Comparison of ENCODE assay signal across 8 cellular contexts in the genomic region with DNA sequence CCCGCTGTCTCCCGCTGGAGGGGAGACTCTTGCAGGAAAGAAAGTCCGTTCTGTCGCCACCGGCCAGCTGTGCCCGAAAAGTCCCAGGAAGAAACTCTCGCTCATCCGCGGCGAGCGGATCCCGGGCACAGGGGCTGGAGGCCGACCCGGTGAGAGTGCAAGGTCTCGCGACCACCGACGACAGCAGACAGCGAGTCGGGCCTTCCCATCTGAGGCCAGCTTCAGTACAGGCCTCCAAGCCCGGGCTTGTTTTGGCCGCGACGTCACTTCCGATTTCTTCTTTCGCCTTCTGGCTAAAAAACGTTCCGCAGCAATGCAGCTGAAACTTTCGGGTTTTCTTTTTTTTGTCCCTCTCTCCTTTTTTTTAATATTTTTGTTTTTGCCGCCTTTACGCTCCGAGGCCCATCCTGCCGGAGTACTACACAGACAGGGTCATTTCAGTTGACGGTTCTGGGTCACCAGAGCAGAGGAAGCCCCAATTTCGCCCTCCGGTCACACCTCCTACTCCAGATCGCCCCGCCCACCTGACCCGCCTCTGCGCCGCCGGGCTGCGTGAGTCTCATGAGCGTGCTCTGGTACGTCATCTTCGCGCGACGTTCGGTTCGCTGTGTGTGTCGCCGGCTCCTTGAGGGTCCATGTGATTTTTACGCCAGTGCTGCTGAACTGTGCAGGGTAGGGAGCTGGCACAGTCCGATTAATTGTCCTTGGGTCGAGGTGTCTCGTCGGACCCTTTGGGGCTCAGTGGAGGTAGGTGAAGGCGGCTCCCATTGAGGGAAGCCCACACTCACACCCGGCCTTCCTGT. TPM values are rescaled to one million over a fixed set of nuclear protein-coding genes. Genes with fewer than 3 reads are reported as not detected.
A peak's percentile ranks its signal among the peaks of the same experiment; 100 is the strongest.
DNase-seq lines count a peak whose midpoint lies in the region; ATAC-seq and TF ChIP-seq lines count a peak whose summit lies in the region.

A gene with protein sequence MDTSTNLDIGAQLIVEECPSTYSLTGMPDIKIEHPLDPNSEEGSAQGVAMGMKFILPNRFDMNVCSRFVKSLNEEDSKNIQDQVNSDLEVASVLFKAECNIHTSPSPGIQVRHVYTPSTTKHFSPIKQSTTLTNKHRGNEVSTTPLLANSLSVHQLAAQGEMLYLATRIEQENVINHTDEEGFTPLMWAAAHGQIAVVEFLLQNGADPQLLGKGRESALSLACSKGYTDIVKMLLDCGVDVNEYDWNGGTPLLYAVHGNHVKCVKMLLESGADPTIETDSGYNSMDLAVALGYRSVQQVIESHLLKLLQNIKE (minus strand): TSS at position 474 of the 803 bp plus-strand sequence. CDS start 2,758 bp downstream, outside the sequence.
UTP15 (plus strand) TSS at position 578 of the 803 bp plus-strand sequence. CDS start 1,602 bp downstream, outside the sequence.

- H3K4me1 ChIP-seq in thymus (ENCODE audit: control insufficient read depth, insufficient read depth, low read length), result peaks cover 9% of the 10 kb centered on the region

- no peaks in the 10 kb centered on the region for H3K27me3 ChIP-seq in thymus (ENCODE audit: control insufficient read depth, insufficient read depth)

- H3K9me3 Mint-ChIP-seq in osteocyte (ENCODE audit: unreplicated experiment), result no peaks in the 10 kb centered on the region

- H3K4me3 ChIP-seq in GM12864 (ENCODE audit: low read depth, low read length), result peak within 1 kb of the TSS; percentile 78
- H3K4me3 ChIP-seq in thymus (ENCODE audit: low read length), result peak within 1 kb of the TSS; percentile 69

- no peaks in the 10 kb centered on the region for H3K9me3 ChIP-seq in thymus (ENCODE audit: control insufficient read depth)

- H3K27ac Mint-ChIP-seq in osteocyte (ENCODE audit: unreplicated experiment), result peak within 1 kb of the TSS; percentile 97

- H3K36me3 Mint-ChIP-seq in osteocyte (ENCODE audit: unreplicated experiment), result peaks cover 24% of the 10 kb centered on the region

- peak within 1 kb of the TSS; percentile 86 for H3K4me3 Mint-ChIP-seq in osteocyte (ENCODE audit: unreplicated experiment)

- DNase-seq in GM12864 (ENCODE audit: low read depth) (peak; percentile 93), NCI-H1417 (lab: John Stamatoyannopoulos, UW) (peak; percentile 91 to 97 (median 96)), SW 1271 (lab: John Stamatoyannopoulos, UW) (peak; percentile 97), head of caudate nucleus (peak; percentile 97 to 100 (median 98)), osteocyte (ENCODE audit: extremely low spot score, unreplicated experiment) (peak; percentile 99)
- DNase-seq in activated naive CD8-positive, alpha-beta T cell treated with anti-CD3 and anti-CD28 coated beads, Interleukin-2, amount 50 U/mL, for 16 hours (ENCODE audit: low read depth, low spot score), result peak; percentile 98

- peaks cover 7% of the 10 kb centered on the region for H3K36me3 ChIP-seq in thymus (ENCODE audit: control insufficient read depth, insufficient read depth)

- intact Hi-C loops in head of caudate nucleus (cut with DNase I), result no loop called here

- peaks cover 32% of the 10 kb centered on the region for H3K4me1 Mint-ChIP-seq in osteocyte (ENCODE audit: unreplicated experiment)

- H3K27ac ChIP-seq in thymus (ENCODE audit: low read depth), result peak within 1 kb of the TSS; percentile 93

- peak; percentile 96 for ATAC-seq in HG02759 (IDR thresholded peaks at IDR 0.05; ENCODE audit: unreplicated experiment)

- no peaks in the 10 kb centered on the region for H3K27me3 Mint-ChIP-seq in osteocyte (ENCODE audit: unreplicated experiment)

- TF ChIP-seq CTCF in GM12864 (IDR thresholded peaks at IDR 0.05; ENCODE audit: low read depth, low read length, missing control alignments), result no peak
- no peak for TF ChIP-seq CTCF in osteocyte (IDR thresholded peaks at IDR 0.05)

- under 1% methylated on average over 60 of the region's 60 CpGs for WGBS in thymus

RNA-seq across cellular contexts. Expression of the first gene that starts in this region (rescaled TPM):
- 19.7 and 25.3 TPM in 2 replicates for total RNA-seq in osteocyte
- polyA plus RNA-seq in thymus, result 59.2 TPM

RNA-seq across cellular contexts. Expression of gene UTP15, which starts in this region (rescaled TPM):
- total RNA-seq in osteocyte, result 16.7 and 19.6 TPM in 2 replicates
- 8.6 TPM for polyA plus RNA-seq in thymus

Comparison
In these comparisons a context has a peak if more than half of its experiments do, and no peak if none do; other contexts are left out.
1. Peak in every context shown above with its lines: DNase-seq, ATAC-seq, H3K4me3 ChIP-seq and H3K27ac ChIP-seq.